In the genomic region with DNA sequence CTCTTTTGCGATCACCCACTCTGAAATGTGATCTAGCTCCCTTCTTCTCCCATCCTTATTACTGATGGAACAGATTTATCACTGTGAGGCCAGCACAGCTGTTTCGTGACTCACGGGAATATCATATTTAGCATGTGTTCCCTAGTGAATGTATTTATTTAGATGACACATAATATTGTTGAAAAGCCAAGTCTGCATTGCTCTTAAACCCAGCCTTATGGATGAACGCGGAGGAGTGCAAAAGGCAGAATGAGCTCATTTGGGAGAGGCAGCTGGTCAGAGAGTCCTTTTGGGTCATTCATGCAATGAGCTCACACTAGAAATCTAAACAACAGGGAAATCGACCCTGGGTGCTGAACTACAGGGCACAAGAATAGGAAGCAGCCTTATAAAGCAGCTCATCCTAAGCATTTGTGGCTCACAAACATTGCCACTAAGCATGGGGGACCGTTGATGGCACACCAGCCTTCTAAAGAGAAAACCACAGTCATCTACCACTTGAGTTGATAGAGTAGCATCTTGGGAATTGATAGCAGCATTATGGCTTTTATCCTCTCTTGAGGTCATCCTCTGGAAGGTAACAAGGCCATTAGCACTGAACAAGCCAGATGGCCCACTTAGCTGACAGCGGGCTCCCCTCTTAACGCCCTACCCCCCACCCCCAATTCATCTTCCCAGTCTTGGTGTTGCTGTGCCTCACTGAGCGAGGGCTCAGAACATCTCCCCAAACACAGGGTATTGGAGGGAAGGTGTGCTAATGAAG, we compare ENCODE assay signal across 10 cellular contexts. TPM values are rescaled to one million over a fixed set of nuclear protein-coding genes. Genes with fewer than 3 reads are reported as not detected.
A peak's percentile ranks its signal among the peaks of the same experiment; 100 is the strongest.
DNase-seq lines count a peak whose midpoint lies in the region; ATAC-seq and TF ChIP-seq lines count a peak whose summit lies in the region.
"Had no signal": no experiment of that assay in that cellular context is flagged by ENCODE, and none has a peak within 500 bp of the region (broad histone marks: within the 10 kb centered on the region; RNA-seq: fewer than 3 reads in every experiment).

No MANE protein-coding gene starts in this region.

- H3K9me3 ChIP-seq in skeletal muscle satellite cell (replicated peaks; ENCODE audit: low read length), result no peaks in the 10 kb centered on the region

- peak overlapping the region; percentile 46 for H3K9ac ChIP-seq in skeletal muscle satellite cell (ENCODE audit: low read depth, low read length)

- H3K27me3 ChIP-seq in skeletal muscle satellite cell (ENCODE audit: control insufficient read depth, insufficient read depth, low read length), result peaks cover 22% of the 10 kb centered on the region

- H3K36me3 ChIP-seq in skeletal muscle satellite cell (ENCODE audit: insufficient read depth, low read length), result no peaks in the 10 kb centered on the region

- DNase-seq in HS-5 (ENCODE audit: low read depth) (peak; percentile 85), NCI-H460 (ENCODE audit: extremely low read depth, low read depth) (peak; percentile 19), epithelial cell of esophagus (ENCODE audit: low read depth) (peak; percentile 51), GM10266 (ENCODE audit: extremely low spot score) (no peak)
- DNase-seq in NK-92 treated with Interleukin-12 subunit alpha and Interleukin-12 subunit beta, amount 100 ng/mL, for 24 hours (lab: John Stamatoyannopoulos, UW), result no peak
- no peak for DNase-seq in activated T-cell treated with anti-CD3 and anti-CD28 coated beads, Interleukin-2, amount 50 U/mL, for 48 hours
- DNase-seq: activated CD8-positive, alpha-beta memory T cell treated with anti-CD3 and anti-CD28 coated beads, Interleukin-2, amount 50 U/mL, for 4 hours; RPMI8226 had no signal

- peak overlapping the region; percentile 71 for H3K4me2 ChIP-seq in skeletal muscle satellite cell (ENCODE audit: low read length)

- H3K4me1 ChIP-seq in skeletal muscle satellite cell (ENCODE audit: control insufficient read depth, insufficient read depth, low read length), result peaks cover 20% of the 10 kb centered on the region

- no peak overlapping the region for H3K4me3 ChIP-seq in epithelial cell of esophagus (ENCODE audit: low read length)
- peak overlapping the region; percentile 37 for H3K4me3 ChIP-seq in skeletal muscle satellite cell (ENCODE audit: low read length)

- TF ChIP-seq CTCF in epithelial cell of esophagus (IDR thresholded peaks at IDR 0.05; ENCODE audit: insufficient read depth, low read depth, low read length, missing control alignments), result no peak
- TF ChIP-seq CTCF in GM10266 (IDR thresholded peaks at IDR 0.05; ENCODE audit: control insufficient read depth, insufficient read depth, low read depth, missing control alignments), result no peak

- no peak for ATAC-seq in GM21381 (IDR thresholded peaks at IDR 0.05; ENCODE audit: unreplicated experiment)

RNA-seq across cellular contexts. Expression of a gene that starts 32.9 kb away (rescaled TPM):
- total RNA-seq in NCI-H460 (2014; rRNA removed; shearing (Covaris generic)), result 1.1 and 1.7 TPM in 2 replicates
- polyA plus RNA-seq in NCI-H460 (2014; cell fraction: nucleus; rRNA removed), result 1.0 and 1.1 TPM in 2 replicates
- under 0.01 and 2.0 TPM in 2 replicates for total RNA-seq in skeletal muscle satellite cell (2012; rRNA removed)

Comparison
In these comparisons a context has a peak if more than half of its experiments do, and no peak if none do; other contexts are left out.
1. DNase-seq: peak in HS-5 (single experiment), NCI-H460 (single experiment) and epithelial cell of esophagus (single experiment); none in NK-92 treated with Interleukin-12 subunit alpha and Interleukin-12 subunit beta, amount 100 ng/mL, for 24 hours (single experiment), activated T-cell treated with anti-CD3 and anti-CD28 coated beads, Interleukin-2, amount 50 U/mL, for 48 hours (0 of 2) and GM10266 (single experiment).